In the genomic region with DNA sequence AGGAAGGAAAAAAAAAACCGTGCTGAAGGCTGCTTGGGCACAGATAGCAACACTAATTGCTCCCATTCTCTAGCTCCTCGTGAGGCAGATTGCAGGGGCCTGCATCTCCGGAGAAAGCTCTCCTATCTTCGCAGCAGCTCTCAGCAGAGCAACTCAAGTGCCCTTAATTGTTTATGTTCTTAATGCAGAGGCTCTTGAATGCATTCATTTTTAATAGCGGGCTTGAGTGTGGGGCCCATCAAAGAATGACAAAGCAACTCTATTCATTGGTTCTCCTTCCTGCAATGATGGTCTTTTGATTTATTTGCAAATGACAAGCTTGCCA, we compare ENCODE assay signal across 11 cellular contexts. TPM values are rescaled to one million over a fixed set of nuclear protein-coding genes. Genes with fewer than 3 reads are reported as not detected.
DNase-seq lines count a peak whose midpoint lies in the region; ATAC-seq and TF ChIP-seq lines count a peak whose summit lies in the region.
"Had no signal": no experiment of that assay in that cellular context is flagged by ENCODE, and none has a peak within 500 bp of the region (broad histone marks: within the 10 kb centered on the region; RNA-seq: fewer than 3 reads in every experiment).

No MANE protein-coding gene starts in this region.

- peak overlapping the region; percentile 38 for H3K4me3 Mint-ChIP-seq in neural crest cell

- H3K4me1 ChIP-seq in testis (peaks cover 10% of the 10 kb centered on the region), upper lobe of right lung (peaks cover 15% of the 10 kb centered on the region)

- peak; percentile 59 for DNase-seq in DMS153 treated with DMSO at 0.1 percent for 48 hours (lab: John Stamatoyannopoulos, UW; ENCODE audit: unreplicated experiment)
- peak; percentile 64 to 95 (median 80) for DNase-seq in NCI-H1417 (lab: John Stamatoyannopoulos, UW)
- DNase-seq in caudate nucleus (lab: John Stamatoyannopoulos, UW), result no peak
- DNase-seq in neural crest cell (ENCODE audit: low read depth, low spot score), result no peak
- DNase-seq in HPDE6-E6E7 (ENCODE audit: extremely low spot score), result no peak
- DNase-seq in testis, result no peak
- DNase-seq in upper lobe of right lung, result no peak
- DNase-seq: activated CD8-positive, alpha-beta memory T cell treated with anti-CD3 and anti-CD28 coated beads, Interleukin-2, amount 50 U/mL, for 4 hours; amniotic stem cell had no signal

- H3K27me3 Mint-ChIP-seq in neural crest cell (ENCODE audit: low read depth), result no peaks in the 10 kb centered on the region

- H3K36me3 ChIP-seq in testis (ENCODE audit: low read depth, missing control alignments) (no peaks in the 10 kb centered on the region), upper lobe of right lung (no peaks in the 10 kb centered on the region)

- ATAC-seq in HG03175 (IDR thresholded peaks at IDR 0.05; ENCODE audit: unreplicated experiment) (no peak), upper lobe of right lung (no peak)

- peaks cover 77% of the 10 kb centered on the region for H3K4me1 Mint-ChIP-seq in neural crest cell

- WGBS in testis, 2 donors, result 31 to 41% methylated on average over 5 of the region's 5 CpGs

- no peaks in the 10 kb centered on the region for H3K9me3 Mint-ChIP-seq in neural crest cell

- intact Hi-C loops in testis (cut with DNase I; ENCODE audit: low total_unique reads) (no loop called here), upper lobe of right lung (cut with DNase I) (no loop called here)

- H3K27ac ChIP-seq in caudate nucleus (ENCODE audit: low read depth, low read length) (peak overlapping the region; percentile 62), testis (no peak overlapping the region), upper lobe of right lung (no peak overlapping the region)
- H3K27ac ChIP-seq: skin epidermis had no signal

- no peak for TF ChIP-seq CTCF in neural crest cell (conservative IDR thresholded peaks at IDR 0.05)
- no peak for TF ChIP-seq CTCF in testis (IDR thresholded peaks at IDR 0.05)
- no peak for TF ChIP-seq CTCF in upper lobe of right lung (IDR thresholded peaks at IDR 0.05)

- H3K9me3 ChIP-seq in testis, result no peaks in the 10 kb centered on the region
- H3K9me3 ChIP-seq in upper lobe of right lung, result no peaks in the 10 kb centered on the region

- peaks cover 10% of the 10 kb centered on the region for H3K36me3 Mint-ChIP-seq in neural crest cell (ENCODE audit: low read depth)

- H3K27me3 ChIP-seq in testis (no peaks in the 10 kb centered on the region), upper lobe of right lung (no peaks in the 10 kb centered on the region)

- no peak for TF ChIP-seq POLR2A in testis (IDR thresholded peaks at IDR 0.05)

- peak overlapping the region; percentile 81 for H3K27ac Mint-ChIP-seq in neural crest cell (ENCODE audit: unreplicated experiment)

- H3K4me3 ChIP-seq in testis (no peak overlapping the region), upper lobe of right lung (no peak overlapping the region)
- H3K4me3 ChIP-seq: skin epidermis had no signal

RNA-seq across cellular contexts. Expression of gene TLE1, which starts 23.9 kb away (rescaled TPM):
- total RNA-seq in neural crest cell (40.5 and 42.5 TPM in 2 replicates), testis (10 to 100 TPM; 81.0 to 95.8 TPM), upper lobe of right lung (19.2 TPM)
- polyA plus RNA-seq in testis (ENCODE audit: insufficient read depth, low read depth, low replicate concordance), result 53.3 TPM

Comparison
In these comparisons a context has a peak if more than half of its experiments do, and no peak if none do; other contexts are left out.
1. DNase-seq: peak in DMS153 treated with DMSO at 0.1 percent for 48 hours (single experiment) and NCI-H1417 (3 of 3); none in caudate nucleus (0 of 61), neural crest cell (single experiment), HPDE6-E6E7 (single experiment), testis (single experiment) and upper lobe of right lung (single experiment).